In genomic region chr18:74331404-74331803, GRCh38 we compare ENCODE assay signal across 9 cellular contexts. TPM values are rescaled to one million over a fixed set of nuclear protein-coding genes. Genes with fewer than 3 reads are reported as not detected.
DNase-seq lines count a peak whose midpoint lies in the region; ATAC-seq and TF ChIP-seq lines count a peak whose summit lies in the region.
"Had no signal": no experiment of that assay in that cellular context is flagged by ENCODE, and none has a peak within 500 bp of the region (broad histone marks: within the 10 kb centered on the region; RNA-seq: fewer than 3 reads in every experiment).

No MANE protein-coding gene starts in this region.

- POLR2A ChIA-PET in OCI-LY7 (lab: Charles Lee) = no interaction called here

- no peak overlapping the region for H2AFZ ChIP-seq in OCI-LY7 (ENCODE audit: low read length)

- H3K27ac ChIP-seq in OCI-LY7 (ENCODE audit: low read depth, low read length, poor library complexity, severe bottlenecking) (no peak overlapping the region), prostate gland (no peak overlapping the region), ovary (no peak overlapping the region)

- no TSS peak for BruUV-seq in OCI-LY7 (replicated peaks; lab: Mats Ljungman, UMichigan)

- TF ChIP-seq CTCF in GM12875 (IDR thresholded peaks at IDR 0.05; ENCODE audit: borderline replicate concordance, insufficient read depth, low read depth, low read length) = peak; percentile 40
- 0 out of 2 replicates have a peak, but pooled peaks have one; percentile 19 for TF ChIP-seq CTCF in OCI-LY7 (conservative IDR thresholded peaks at IDR 0.05; ENCODE audit: low read length)
- TF ChIP-seq CTCF in prostate gland (IDR thresholded peaks at IDR 0.05) = peak in 1 of 4 experiments; percentile 36
- peak in 1 of 3 donors; percentile 20 for TF ChIP-seq CTCF in ovary (IDR thresholded peaks at IDR 0.05)

- H3K4me1 ChIP-seq in OCI-LY7 (ENCODE audit: insufficient read depth, low read length, poor library complexity, severe bottlenecking) = no peaks in the 10 kb centered on the region
- H3K4me1 ChIP-seq in prostate gland (replicated peaks) = no peaks in the 10 kb centered on the region
- no peaks in the 10 kb centered on the region for H3K4me1 ChIP-seq in ovary (ENCODE audit: insufficient read depth)

- no peak overlapping the region for H3K4me2 ChIP-seq in OCI-LY7 (ENCODE audit: low read length)

- no peak for TF ChIP-seq EP300 in ovary (IDR thresholded peaks at IDR 0.05)

- H3K36me3 ChIP-seq in OCI-LY7 (ENCODE audit: insufficient read depth, low read length) (no peaks in the 10 kb centered on the region), prostate gland (no peaks in the 10 kb centered on the region), ovary (no peaks in the 10 kb centered on the region)

- TF ChIP-seq POLR2A in prostate gland (IDR thresholded peaks at IDR 0.05) (no peak), ovary (IDR thresholded peaks at IDR 0.05) (no peak)

- H4K20me1 ChIP-seq in OCI-LY7 (ENCODE audit: insufficient read depth, low read length) = no peaks in the 10 kb centered on the region

- CTCF ChIA-PET in OCI-LY7 (lab: Charles Lee; ENCODE audit: unreplicated experiment) = no interaction called here

- H3K27me3 ChIP-seq in prostate gland (replicated peaks; ENCODE audit: insufficient read depth) = no peaks in the 10 kb centered on the region
- H3K27me3 ChIP-seq in ovary = no peaks in the 10 kb centered on the region

- H3K79me2 ChIP-seq in OCI-LY7 (ENCODE audit: insufficient read depth, low read depth, low read length) = no peaks in the 10 kb centered on the region

- intact Hi-C loops in OCI-LY7 (cut with micrococcal nuclease; ENCODE audit: unreplicated experiment) = no loop called here
- intact Hi-C loops in prostate gland (cut with DNase I) = loop anchor here (10.0 kb wide), 1 partner anchor 77 kb away; no protein-coding TSS in a partner anchor
- intact Hi-C loops in ovary (cut with DNase I) = no loop called here

- H3K9me3 ChIP-seq in OCI-LY7 (ENCODE audit: low read length) = no peaks in the 10 kb centered on the region
- H3K9me3 ChIP-seq in prostate gland = no peaks in the 10 kb centered on the region
- H3K9me3 ChIP-seq in ovary = no peaks in the 10 kb centered on the region

- no peak for ATAC-seq in HG03159 (IDR thresholded peaks at IDR 0.05; ENCODE audit: unreplicated experiment)

- H3K4me3 ChIP-seq in GM12875 (ENCODE audit: low read depth, low read length) (no peak overlapping the region), OCI-LY7 (ENCODE audit: low read depth, low read length, poor library complexity, severe bottlenecking) (no peak overlapping the region), prostate gland (no peak overlapping the region), ovary (no peak overlapping the region)
- H3K4me3 ChIP-seq: lung had no signal

- no peaks in the 10 kb centered on the region for H3K9me2 ChIP-seq in OCI-LY7 (ENCODE audit: insufficient read depth, low read length)

- WGBS in prostate gland = 49% methylated on average over 2 of the region's 2 CpGs
- WGBS in ovary, 3 donors = 33 to 47% (median 41%) methylated on average over 2 of the region's 2 CpGs

- DNase-seq in A172 (ENCODE audit: low spot score) = peak; percentile 25
- DNase-seq in OCI-LY7 (ENCODE audit: low spot score) = no peak
- peak; percentile 33 for DNase-seq in foreskin melanocyte
- no peak for DNase-seq in NCI-H345 (lab: John Stamatoyannopoulos, UW)
- DNase-seq in prostate gland (ENCODE audit: low spot score) = no peak
- no peak for DNase-seq in ovary

RNA-seq across cellular contexts. Expression of gene C18orf63, which starts 15.8 kb away (rescaled TPM):
- total RNA-seq in A172 (2014; rRNA removed; shearing (Covaris generic)) = not detected in 2 replicates
- total RNA-seq in OCI-LY7 (2014; rRNA removed; shearing (Covaris generic)) = not detected in 2 replicates
- total RNA-seq in OCI-LY7 (2022) = not detected in 2 replicates
- total RNA-seq in prostate gland = 1 to 10 TPM in 1 of 2 donors, not detected in 1; 4.7 TPM
- not detected for total RNA-seq in ovary
- polyA plus RNA-seq in ovary = not detected

RNA-seq across cellular contexts. Expression of gene CYB5A, which starts 39.6 kb away (rescaled TPM):
- total RNA-seq in A172 (2014; rRNA removed; shearing (Covaris generic)) = 0.60 and 5.7 TPM in 2 replicates
- total RNA-seq in OCI-LY7 (2014; rRNA removed; shearing (Covaris generic)) = not detected in 2 replicates
- total RNA-seq in OCI-LY7 (2022) = not detected in 2 replicates
- total RNA-seq in prostate gland = 100 to 1,000 TPM in 1 of 2 donors, 10 to 100 TPM in 1; 76.6 to 144 TPM
- 100 to 1,000 TPM; 158 to 454 (median 293) TPM for total RNA-seq in ovary
- polyA plus RNA-seq in ovary = 100 to 1,000 TPM; 233 to 325 TPM

Comparison
In these comparisons a context has a peak if more than half of its experiments do, and no peak if none do; other contexts are left out.
1. DNase-seq: peak in A172 (single experiment) and foreskin melanocyte (single experiment); none in OCI-LY7 (single experiment), NCI-H345 (single experiment), prostate gland (single experiment) and ovary (0 of 5).
2. RNA of gene CYB5A, which starts 39.6 kb away (total RNA-seq): 158 to 454 TPM in ovary and 76.6 to 144 TPM in prostate gland; 0.60 to 5.7 TPM in A172 and not detected in OCI-LY7; every median in the first group is over 10 times any median in the second.